33 cellular contexts compared by ENCODE assay signal in genomic region chr9:133590231-133590855, GRCh38. TPM values are rescaled to one million over a fixed set of nuclear protein-coding genes. Genes with fewer than 3 reads are reported as not detected.
"Had no signal": no experiment of that assay in that cellular context is flagged by ENCODE, and none has a peak within 500 bp of the region (broad histone marks: within the 10 kb centered on the region; RNA-seq: fewer than 3 reads in every experiment).

No MANE protein-coding gene starts in this region.

- DNase-seq: dermis blood vessel endothelial cell; effector memory CD4-positive, alpha-beta T cell; foreskin keratinocyte; left cardiac atrium; mesendoderm; midbrain; nephron progenitor cell; occipital lobe; ovary; posterior cingulate gyrus; psoas muscle; small intestine; stimulated activated CD4-positive, alpha-beta T cell treated with anti-CD3 and anti-CD28 coated beads, Interleukin-15, amount 100 ng/mL, for 24 hours; stimulated activated CD4-positive, alpha-beta T cell treated with anti-CD3 and anti-CD28 coated beads, Interleukin-2, amount 100 ng/mL, for 48 hours; stimulated activated naive B cell treated with anti-CD40 and anti-IgM and Interleukin-4, amounts not matched to agents 10 μg/mL and 1 μg/mL and 100 μg/mL, for 72 hours; transverse colon; upper lobe of right lung; uterus had no signal

- H3K4me2 ChIP-seq: hepatocyte had no signal

- H3K27ac ChIP-seq: coronary artery, esophagus muscularis mucosa, foreskin keratinocyte, gastroesophageal sphincter, heart left ventricle, hepatocyte, left lung, ovary, psoas muscle, suprapubic skin, transverse colon, upper lobe of right lung, uterus had no signal

- H3K4me1 ChIP-seq: foreskin keratinocyte, left lung, psoas muscle, upper lobe of right lung, uterus had no signal

- H3K27me3 ChIP-seq: hepatocyte, ovary, uterus had no signal

- H3K36me3 ChIP-seq: esophagus muscularis mucosa, gastroesophageal sphincter, heart left ventricle, left lung, ovary, suprapubic skin, transverse colon, upper lobe of right lung, uterus had no signal

- FAIRE-seq: endothelial cell of umbilical vein, small intestine had no signal

- H3K4me3 ChIP-seq: coronary artery, esophagus muscularis mucosa, gastroesophageal sphincter, heart left ventricle, hepatocyte, left lung, ovary, psoas muscle, suprapubic skin, transverse colon, upper lobe of right lung, uterus had no signal

- H3K9me3 ChIP-seq: esophagus muscularis mucosa, gastroesophageal sphincter, heart left ventricle, ovary, psoas muscle, suprapubic skin, transverse colon, upper lobe of right lung, uterus had no signal

RNA-seq across cellular contexts. Expression of gene FAM163B, which starts 18.8 kb away (rescaled TPM):
- total RNA-seq: dermis blood vessel endothelial cell; endothelial cell of umbilical vein; epithelial cell of proximal tubule; esophagus muscularis mucosa; fibroblast of lung; foreskin keratinocyte; gastroesophageal sphincter; heart left ventricle; kidney epithelial cell; lower leg skin; lung microvascular endothelial cell; naive thymus-derived CD8-positive, alpha-beta T cell; psoas muscle; renal cortical epithelial cell; suprapubic skin; upper lobe of right lung; uterus had no signal
- polyA plus RNA-seq: endothelial cell of umbilical vein; fibroblast of lung; foreskin keratinocyte; naive thymus-derived CD8-positive, alpha-beta T cell; psoas muscle had no signal

RNA-seq across cellular contexts. Expression of gene DBH, which starts 45.8 kb away (rescaled TPM):
- total RNA-seq: dermis blood vessel endothelial cell; endothelial cell of umbilical vein; epithelial cell of proximal tubule; fibroblast of lung; foreskin keratinocyte; gastroesophageal sphincter; hepatocyte; kidney epithelial cell; left cardiac atrium; lung microvascular endothelial cell; naive thymus-derived CD8-positive, alpha-beta T cell; occipital lobe; ovary; renal cortical epithelial cell; suprapubic skin; transverse colon; upper lobe of right lung had no signal
- polyA plus RNA-seq: endothelial cell of umbilical vein; fibroblast of lung; foreskin keratinocyte; heart left ventricle; naive thymus-derived CD8-positive, alpha-beta T cell had no signal

RNA-seq across cellular contexts. Expression of gene ADAMTSL2, which starts 55.8 kb away (rescaled TPM):
- total RNA-seq: endothelial cell of umbilical vein, epithelial cell of proximal tubule, foreskin keratinocyte had no signal
- polyA plus RNA-seq: endothelial cell of umbilical vein, foreskin keratinocyte had no signal
